Comparison of ENCODE assay signal across 15 cellular contexts in the genomic region with DNA sequence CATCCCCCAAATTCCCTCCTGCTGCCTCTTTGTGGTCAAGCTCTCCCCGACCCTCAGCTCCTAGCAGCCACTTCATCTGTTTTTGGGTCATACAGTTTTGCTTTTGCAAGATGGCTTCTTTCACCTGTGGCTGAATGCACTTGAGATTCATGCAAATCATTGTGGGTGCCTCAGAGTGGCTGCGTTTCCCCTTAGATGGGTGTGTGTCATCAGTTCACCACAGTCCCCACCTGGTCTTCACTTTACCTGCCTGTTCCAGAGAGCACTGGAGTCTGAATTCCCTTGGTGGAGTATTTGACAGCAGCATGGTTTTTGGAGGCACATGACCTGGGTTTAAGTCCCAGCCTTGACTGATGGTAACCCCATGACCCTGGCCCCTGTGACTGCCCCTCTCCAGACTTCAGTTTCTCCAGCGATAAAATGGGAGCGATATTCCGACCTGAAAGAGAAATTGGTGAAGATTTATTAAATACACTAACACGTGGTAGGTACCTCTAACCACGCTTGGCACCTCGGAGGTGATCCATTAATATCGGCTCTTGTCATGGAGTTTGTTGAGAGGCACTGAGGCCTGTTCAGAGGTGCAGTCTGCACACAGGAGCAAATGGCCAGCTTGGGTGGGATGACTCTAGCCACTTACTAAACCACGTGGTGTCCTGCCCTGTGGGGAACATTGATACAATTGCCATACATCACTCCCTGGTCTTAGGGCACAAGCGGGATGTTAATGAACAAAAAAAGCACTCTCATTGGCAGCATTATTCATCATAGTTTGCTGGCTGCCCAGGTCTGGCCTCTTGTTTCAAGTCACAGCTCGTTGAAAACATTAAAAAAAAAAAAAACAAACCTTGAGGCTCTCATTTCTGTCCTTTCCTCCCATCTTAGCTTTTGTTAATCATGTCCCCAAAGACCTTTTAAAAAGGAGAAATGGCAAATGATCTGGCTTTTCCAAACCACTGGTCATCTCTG.
DNase-seq lines count a peak whose midpoint lies in the region; ATAC-seq and TF ChIP-seq lines count a peak whose summit lies in the region.
"Had no signal": no experiment of that assay in that cellular context is flagged by ENCODE, and none has a peak within 500 bp of the region (broad histone marks: within the 10 kb centered on the region; RNA-seq: fewer than 3 reads in every experiment).

No MANE protein-coding gene starts in this region.

- in situ Hi-C loops in IMR-90 (cut with MboI; ENCODE audit: low sequenced_read_pairs): no loop called here

- CTCF ChIA-PET in IMR-90 (lab: Yijun Ruan, JAX): no interaction called here
- CTCF ChIA-PET in activated CD4-positive, alpha-beta T cell treated with anti-CD3 and anti-CD28 coated beads, Interleukin-2, amount 10 ng/mL, durations not matched to agents 7 days and 5 days (lab: Charles Lee): no interaction called here

- no peak for TF ChIP-seq CTCF in GM12865 (IDR thresholded peaks at IDR 0.05; ENCODE audit: insufficient read depth, low read depth, low read length, missing control alignments)
- no peak for TF ChIP-seq CTCF in IMR-90 (conservative IDR thresholded peaks at IDR 0.05; ENCODE audit: low read depth, low read length)
- TF ChIP-seq CTCF in osteoblast (IDR thresholded peaks at IDR 0.05; ENCODE audit: extremely low read depth, low read depth, low read length): no peak

- H4K20me1 ChIP-seq in IMR-90 (ENCODE audit: insufficient read depth, low read length) (no peaks in the 10 kb centered on the region), osteoblast (ENCODE audit: insufficient read depth, low read length) (no peaks in the 10 kb centered on the region)
- H4K20me1 ChIP-seq: BLaER1 treated with 17β-estradiol and CSF1 and Interleukin-3, amounts not matched to agents 10 nM and 100 nM had no signal

- H3K9me3 Mint-ChIP-seq in activated CD4-positive, alpha-beta T cell treated with anti-CD3 and anti-CD28 coated beads, Interleukin-2, amount 10 ng/mL, durations not matched to agents 7 days and 5 days: no peaks in the 10 kb centered on the region

- H2BK20ac ChIP-seq in IMR-90 (ENCODE audit: low read depth, low read length): peak overlapping the region; percentile 47

- no peaks in the 10 kb centered on the region for H3K79me2 ChIP-seq in osteoblast (ENCODE audit: insufficient read depth, low read length)

- H3K27me3 Mint-ChIP-seq in activated CD4-positive, alpha-beta T cell treated with anti-CD3 and anti-CD28 coated beads, Interleukin-2, amount 10 ng/mL, durations not matched to agents 7 days and 5 days: no peaks in the 10 kb centered on the region

- H3K27me3 ChIP-seq in IMR-90 (ENCODE audit: control insufficient read depth, insufficient read depth, low read length) (no peaks in the 10 kb centered on the region; the same call in 1 of the 2 replicates), osteoblast (ENCODE audit: insufficient read depth, low read length) (no peaks in the 10 kb centered on the region)
- H3K27me3 ChIP-seq: BLaER1 treated with 17β-estradiol and CSF1 and Interleukin-3, amounts not matched to agents 10 nM and 100 nM had no signal

- H3K23ac ChIP-seq in IMR-90 (ENCODE audit: low read depth, low read length): peak overlapping the region; percentile 48; the same call in 1 of the 2 replicates

- H3K4me1 Mint-ChIP-seq in activated CD4-positive, alpha-beta T cell treated with anti-CD3 and anti-CD28 coated beads, Interleukin-2, amount 10 ng/mL, durations not matched to agents 7 days and 5 days: no peaks in the 10 kb centered on the region

- peak; percentile 6 for DNase-seq in GM12865 (ENCODE audit: low read depth)
- no peak for DNase-seq in IMR-90
- DNase-seq in germinal center (ENCODE audit: low spot score): peak; percentile 22
- no peak for DNase-seq in osteoblast (ENCODE audit: insufficient read length, low spot score, missing footprints)
- DNase-seq in activated CD4-positive, alpha-beta T cell treated with anti-CD3 and anti-CD28 coated beads, Interleukin-2, amount 10 ng/mL, durations not matched to agents 7 days and 5 days: no peak
- DNase-seq in NCI-H1417 (lab: John Stamatoyannopoulos, UW): no peak
- DNase-seq: Kasumi-1, MV-4-11, NCI-H146, NCI-H345, NCI-H526 treated with DMSO at 0.1 percent for 48 hours, PC-9, SK-N-SH had no signal

- peak overlapping the region; percentile 76 for H2BK120ac ChIP-seq in IMR-90 (ENCODE audit: low read depth, low read length)

- no peak overlapping the region for H2AK9ac ChIP-seq in IMR-90 (replicated peaks; ENCODE audit: low read depth, low read length, poor library complexity)

- intact Hi-C loops in IMR-90 (cut with micrococcal nuclease): no loop called here

- H3K14ac ChIP-seq in IMR-90 (replicated peaks; ENCODE audit: low read depth, low read length): peak overlapping the region; percentile 67

- H3K36me3 Mint-ChIP-seq in activated CD4-positive, alpha-beta T cell treated with anti-CD3 and anti-CD28 coated beads, Interleukin-2, amount 10 ng/mL, durations not matched to agents 7 days and 5 days (ENCODE audit: low read depth): no peaks in the 10 kb centered on the region

- H2BK15ac ChIP-seq in IMR-90 (ENCODE audit: low read depth, low read length): peak overlapping the region; percentile 88; the same call in 1 of the 3 replicates

- H3K9me1 ChIP-seq in IMR-90 (ENCODE audit: insufficient read depth, low read length): peaks cover 21% of the 10 kb centered on the region

- dilution Hi-C loops in IMR-90 (cut with HindIII; ENCODE audit: low sequenced_read_pairs, unreplicated experiment): no loop called here

- H3K18ac ChIP-seq in IMR-90 (ENCODE audit: low read depth, low read length): 0 out of 2 replicates have a peak overlapping the region, but pooled peaks have one; percentile 4

- no peak overlapping the region for H3K27ac Mint-ChIP-seq in activated CD4-positive, alpha-beta T cell treated with anti-CD3 and anti-CD28 coated beads, Interleukin-2, amount 10 ng/mL, durations not matched to agents 7 days and 5 days

- H3K4ac ChIP-seq in IMR-90 (ENCODE audit: low read depth, low read length): peak overlapping the region; percentile 69

- H3K9me3 ChIP-seq in IMR-90 (ENCODE audit: control insufficient read depth, insufficient read depth, low read length): peaks cover 1% of the 10 kb centered on the region; the same call in 1 of the 2 replicates
- H3K9me3 ChIP-seq in osteoblast (ENCODE audit: low read depth, low read length): no peaks in the 10 kb centered on the region
- H3K9me3 ChIP-seq: SK-N-SH had no signal

- H3K9ac ChIP-seq in IMR-90 (ENCODE audit: low read depth, low read length): no peak overlapping the region
- H3K9ac ChIP-seq: BLaER1 treated with 17β-estradiol and CSF1 and Interleukin-3, amounts not matched to agents 10 nM and 100 nM; SK-N-SH had no signal

- no peak for TF ChIP-seq RAD21 in IMR-90 (IDR thresholded peaks at IDR 0.05; ENCODE audit: low read length)

- H3K36me3 ChIP-seq in IMR-90 (ENCODE audit: control insufficient read depth, insufficient read depth, low read length) (no peaks in the 10 kb centered on the region), osteoblast (ENCODE audit: insufficient read depth, low read length) (no peaks in the 10 kb centered on the region)
- H3K36me3 ChIP-seq: BLaER1 treated with 17β-estradiol and CSF1 and Interleukin-3, amounts not matched to agents 10 nM and 100 nM had no signal

- peak overlapping the region in 1 of 2 experiments; percentile 32; a peak in 1 of 4 replicates for H4K8ac ChIP-seq in IMR-90 (ENCODE audit: low read depth in 2 of 2, low read length in 2 of 2)

- no peak overlapping the region for H4K5ac ChIP-seq in IMR-90 (ENCODE audit: low read depth, low read length)

- H2AK5ac ChIP-seq in IMR-90 (ENCODE audit: low read depth, low read length): peak overlapping the region; percentile 70

- POLR2A ChIA-PET in IMR-90 (lab: Charles Lee; ENCODE audit: unreplicated experiment): interaction anchor here (0.6 kb wide), 1 partner anchor 279 kb away, joined by 4 read pairs; no protein-coding TSS in a partner anchor
- POLR2A ChIA-PET in activated CD4-positive, alpha-beta T cell treated with anti-CD3 and anti-CD28 coated beads, Interleukin-2, amount 10 ng/mL, durations not matched to agents 7 days and 5 days (lab: Charles Lee): no interaction called here

- peak overlapping the region; percentile 5 for H2BK5ac ChIP-seq in IMR-90 (ENCODE audit: low read depth, low read length, poor library complexity, severe bottlenecking)

- WGBS in IMR-90 (ENCODE audit: extremely low coverage in 2 of 2, insufficient read length in 1 of 2), 2 experiments: 67% methylated on average over 1 of the region's 12 CpGs; no CpG with 5 or more reads in 1 of the 2 experiments

- H3K4me2 ChIP-seq in IMR-90 (ENCODE audit: low read depth, low read length): no peak overlapping the region
- peak overlapping the region; percentile 43 for H3K4me2 ChIP-seq in osteoblast (ENCODE audit: insufficient read depth, low read length)
- H3K4me2 ChIP-seq: BLaER1 treated with 17β-estradiol and CSF1 and Interleukin-3, amounts not matched to agents 10 nM and 100 nM; PC-9; SK-N-SH had no signal

- H4K91ac ChIP-seq in IMR-90 (ENCODE audit: insufficient read depth, low read depth, low read length): no peak overlapping the region

- H3K56ac ChIP-seq in IMR-90 (ENCODE audit: extremely low read depth, insufficient read depth, low read length): no peak overlapping the region

- H3K4me3 Mint-ChIP-seq in activated CD4-positive, alpha-beta T cell treated with anti-CD3 and anti-CD28 coated beads, Interleukin-2, amount 10 ng/mL, durations not matched to agents 7 days and 5 days: no peak overlapping the region

- no peaks in the 10 kb centered on the region for H3K79me1 ChIP-seq in IMR-90 (ENCODE audit: low read depth in 1 of 2, low read length in 2 of 2)

- H3K4me3 ChIP-seq in GM12865 (ENCODE audit: low read depth, low read length): no peak overlapping the region
- no peak overlapping the region for H3K4me3 ChIP-seq in IMR-90 (ENCODE audit: insufficient read depth, low read depth, low read length)
- H3K4me3 ChIP-seq in osteoblast (ENCODE audit: insufficient read depth, low read length): no peak overlapping the region
- H3K4me3 ChIP-seq: BLaER1 treated with 17β-estradiol and CSF1 and Interleukin-3, amounts not matched to agents 10 nM and 100 nM; PC-9 had no signal

- BruUV-seq in IMR-90 (replicated peaks; lab: Mats Ljungman, UMichigan): no TSS peak

- H3K4me1 ChIP-seq in IMR-90 (ENCODE audit: control insufficient read depth, insufficient read depth, low read length) (peaks cover 10% of the 10 kb centered on the region), osteoblast (ENCODE audit: insufficient read depth, low read length) (peaks cover 16% of the 10 kb centered on the region)
- H3K4me1 ChIP-seq: BLaER1 treated with 17β-estradiol and CSF1 and Interleukin-3, amounts not matched to agents 10 nM and 100 nM had no signal

- H2AFZ ChIP-seq in IMR-90 (replicated peaks; ENCODE audit: low read length, poor library complexity): peak overlapping the region; percentile 58
- H2AFZ ChIP-seq in osteoblast (ENCODE audit: low read length): peak overlapping the region; percentile 63
- H2AFZ ChIP-seq: PC-9 had no signal

- no peak for ATAC-seq in IMR-90 (ENCODE audit: low read depth)
- ATAC-seq in HG03432 (IDR thresholded peaks at IDR 0.05; ENCODE audit: unreplicated experiment): no peak

- H3K27ac ChIP-seq in IMR-90 (ENCODE audit: insufficient read depth, low read length): no peak overlapping the region
- no peak overlapping the region for H3K27ac ChIP-seq in osteoblast (ENCODE audit: low read depth, low read length)
- H3K27ac ChIP-seq: BLaER1 treated with 17β-estradiol and CSF1 and Interleukin-3, amounts not matched to agents 10 nM and 100 nM; PC-9 had no signal

- no peak for TF ChIP-seq POLR2A in IMR-90 (IDR thresholded peaks at IDR 0.05; ENCODE audit: low read depth, low read length)

Comparison
In these comparisons a context has a peak if more than half of its experiments do, and no peak if none do; other contexts are left out.
1. DNase-seq: peak in GM12865 (single experiment) and germinal center (single experiment); none in IMR-90 (single experiment), osteoblast (single experiment), activated CD4-positive, alpha-beta T cell treated with anti-CD3 and anti-CD28 coated beads, Interleukin-2, amount 10 ng/mL, durations not matched to agents 7 days and 5 days (single experiment) and NCI-H1417 (0 of 3).